17 cellular contexts compared by ENCODE assay signal in genomic region chr2:36697424-36698066, GRCh38. TPM values are rescaled to one million over a fixed set of nuclear protein-coding genes. Genes with fewer than 3 reads are reported as not detected.
DNase-seq lines count a peak whose midpoint lies in the region; ATAC-seq and TF ChIP-seq lines count a peak whose summit lies in the region.
"Had no signal": no experiment of that assay in that cellular context is flagged by ENCODE, and none has a peak within 500 bp of the region (broad histone marks: within the 10 kb centered on the region; RNA-seq: fewer than 3 reads in every experiment).

No MANE protein-coding gene starts in this region.

- no TSS peak for BruUV-seq in IMR-90 (replicated peaks; lab: Mats Ljungman, UMichigan)

- H2BK20ac ChIP-seq in IMR-90 (ENCODE audit: low read depth, low read length) = peak overlapping the region; percentile 29; the same call in 1 of the 2 replicates

- H3K4me2 ChIP-seq in IMR-90 (ENCODE audit: low read depth, low read length) = peak overlapping the region; percentile 91
- H3K4me2 ChIP-seq: SK-N-SH had no signal

- no peak overlapping the region for H2AFZ ChIP-seq in IMR-90 (replicated peaks; ENCODE audit: low read length, poor library complexity)

- dilution Hi-C loops in IMR-90 (cut with HindIII; ENCODE audit: low sequenced_read_pairs, unreplicated experiment) = no loop called here

- H3K9me3 ChIP-seq in IMR-90 (ENCODE audit: control insufficient read depth, insufficient read depth, low read length) = no peaks in the 10 kb centered on the region
- H3K9me3 ChIP-seq: SK-N-SH had no signal

- no peak overlapping the region for H3K4me3 Mint-ChIP-seq in nephron progenitor cell
- H3K4me3 Mint-ChIP-seq in stimulated activated naive CD8-positive, alpha-beta T cell treated with anti-CD3 and anti-CD28 coated beads, Interleukin-15, amount 100 ng/mL, for 72 hours = no peak overlapping the region
- H3K4me3 Mint-ChIP-seq: CD4-positive, CD25-positive, alpha-beta regulatory T cell; neural crest cell had no signal

- in situ Hi-C loops in IMR-90 (cut with MboI; ENCODE audit: low sequenced_read_pairs) = no loop called here

- no peak for TF ChIP-seq RAD21 in IMR-90 (IDR thresholded peaks at IDR 0.05; ENCODE audit: low read length)

- no peaks in the 10 kb centered on the region for H3K27me3 ChIP-seq in IMR-90 (ENCODE audit: control insufficient read depth, insufficient read depth, low read length)

- H3K4me1 Mint-ChIP-seq in nephron progenitor cell = peaks cover 28% of the 10 kb centered on the region
- no peaks in the 10 kb centered on the region for H3K4me1 Mint-ChIP-seq in stimulated activated naive CD8-positive, alpha-beta T cell treated with anti-CD3 and anti-CD28 coated beads, Interleukin-15, amount 100 ng/mL, for 72 hours
- H3K4me1 Mint-ChIP-seq: CD4-positive, CD25-positive, alpha-beta regulatory T cell had no signal

- TF ChIP-seq CTCF in IMR-90 (conservative IDR thresholded peaks at IDR 0.05; ENCODE audit: low read depth, low read length) = no peak
- TF ChIP-seq CTCF in coronary artery (IDR thresholded peaks at IDR 0.05) = no peak
- no peak for TF ChIP-seq CTCF in nephron progenitor cell (IDR thresholded peaks at IDR 0.05)

- DNase-seq in AG20443 (ENCODE audit: low spot score) (peak; percentile 18), IMR-90 (peak; percentile 27), coronary artery (ENCODE audit: low spot score) (no peak), nephron progenitor cell (no peak), NCI-H1092 (lab: John Stamatoyannopoulos, UW) (no peak), caudate nucleus (lab: John Stamatoyannopoulos, UW) (no peak)
- no peak for DNase-seq in stimulated activated naive CD8-positive, alpha-beta T cell treated with anti-CD3 and anti-CD28 coated beads, Interleukin-15, amount 100 ng/mL, for 72 hours
- DNase-seq in central memory CD4-positive, alpha-beta T cell = no peak
- DNase-seq: activated CD4-positive, alpha-beta T cell treated with anti-CD3 and anti-CD28 coated beads for 1 hour; activated T-cell treated with anti-CD3 and anti-CD28 coated beads, Interleukin-2, amount 50 U/mL, for 48 hours; aorta; CD4-positive, CD25-positive, alpha-beta regulatory T cell; GF-D8; MM.1S; NCI-H510A; SK-N-SH had no signal

- H3K9me1 ChIP-seq in IMR-90 (ENCODE audit: insufficient read depth, low read length) = no peaks in the 10 kb centered on the region

- H3K56ac ChIP-seq in IMR-90 (ENCODE audit: extremely low read depth, insufficient read depth, low read length) = no peak overlapping the region; the same call in 1 of the 2 replicates

- no peak overlapping the region for H2BK15ac ChIP-seq in IMR-90 (ENCODE audit: low read depth, low read length)

- peaks cover 5% of the 10 kb centered on the region for H3K4me1 ChIP-seq in IMR-90 (ENCODE audit: control insufficient read depth, insufficient read depth, low read length)

- no peak overlapping the region for H2BK120ac ChIP-seq in IMR-90 (ENCODE audit: low read depth, low read length)

- H4K20me1 ChIP-seq in IMR-90 (ENCODE audit: insufficient read depth, low read length) = no peaks in the 10 kb centered on the region

- no peak overlapping the region; the same call in 1 of the 2 replicates for H3K14ac ChIP-seq in IMR-90 (replicated peaks; ENCODE audit: low read depth, low read length)

- peak overlapping the region; percentile 8 for H3K27ac Mint-ChIP-seq in nephron progenitor cell
- no peak overlapping the region for H3K27ac Mint-ChIP-seq in stimulated activated naive CD8-positive, alpha-beta T cell treated with anti-CD3 and anti-CD28 coated beads, Interleukin-15, amount 100 ng/mL, for 72 hours
- H3K27ac Mint-ChIP-seq: CD4-positive, CD25-positive, alpha-beta regulatory T cell had no signal

- H3K23ac ChIP-seq in IMR-90 (ENCODE audit: low read depth, low read length) = peak overlapping the region; percentile 49

- no peak overlapping the region; the same call in 1 of the 2 replicates for H4K91ac ChIP-seq in IMR-90 (ENCODE audit: insufficient read depth, low read depth, low read length)

- ATAC-seq in IMR-90 (ENCODE audit: low read depth) = peak; percentile 22
- ATAC-seq in stimulated activated naive CD8-positive, alpha-beta T cell treated with anti-CD3 and anti-CD28 coated beads, Interleukin-15, amount 100 ng/mL, for 72 hours = no peak

- H4K5ac ChIP-seq in IMR-90 (ENCODE audit: low read depth, low read length) = peak overlapping the region; percentile 42; the same call in 1 of the 2 replicates

- H4K8ac ChIP-seq in IMR-90 (ENCODE audit: low read depth in 2 of 2, low read length in 2 of 2) = 0 out of 4 replicates have a peak overlapping the region, but pooled peaks of 1 of the 2 experiments have one; percentile 19

- POLR2A ChIA-PET in IMR-90 (lab: Charles Lee; ENCODE audit: unreplicated experiment) = no interaction called here

- no peak overlapping the region for H3K4ac ChIP-seq in IMR-90 (ENCODE audit: low read depth, low read length)

- H3K27ac ChIP-seq in IMR-90 (ENCODE audit: insufficient read depth, low read length) (no peak overlapping the region), coronary artery (peak overlapping the region in 1 of 2 donors; percentile 8), caudate nucleus (ENCODE audit: low read depth, low read length) (no peak overlapping the region)

- H3K18ac ChIP-seq in IMR-90 (ENCODE audit: low read depth, low read length) = peak overlapping the region; percentile 47; the same call in 1 of the 2 replicates

- H3K9me3 Mint-ChIP-seq in nephron progenitor cell = no peaks in the 10 kb centered on the region
- no peaks in the 10 kb centered on the region for H3K9me3 Mint-ChIP-seq in stimulated activated naive CD8-positive, alpha-beta T cell treated with anti-CD3 and anti-CD28 coated beads, Interleukin-15, amount 100 ng/mL, for 72 hours
- H3K9me3 Mint-ChIP-seq: neural crest cell had no signal

- CTCF ChIA-PET in IMR-90 (lab: Yijun Ruan, JAX) = interaction anchor here (0.5 kb wide), 1 partner anchor 74 kb away, joined by 3 read pairs; no protein-coding TSS in a partner anchor

- no peak overlapping the region for H3K9ac ChIP-seq in IMR-90 (ENCODE audit: low read depth, low read length)
- H3K9ac ChIP-seq: SK-N-SH had no signal

- H2BK5ac ChIP-seq in IMR-90 (ENCODE audit: low read depth, low read length, poor library complexity, severe bottlenecking) = no peak overlapping the region

- TF ChIP-seq POLR2A in IMR-90 (IDR thresholded peaks at IDR 0.05; ENCODE audit: low read depth, low read length) = no peak

- no peaks in the 10 kb centered on the region for H3K36me3 ChIP-seq in IMR-90 (ENCODE audit: control insufficient read depth, insufficient read depth, low read length)

- WGBS in IMR-90 (ENCODE audit: extremely low coverage in 2 of 2, insufficient read length in 1 of 2), 2 experiments = no CpG with 5 or more reads among the region's 8 CpGs

- H3K4me3 ChIP-seq in IMR-90 (ENCODE audit: insufficient read depth, low read depth, low read length) = peak overlapping the region; percentile 40; the same call in 1 of the 2 replicates
- peak overlapping the region; percentile 52 for H3K4me3 ChIP-seq in coronary artery

- H2AK9ac ChIP-seq in IMR-90 (replicated peaks; ENCODE audit: low read depth, low read length, poor library complexity) = no peak overlapping the region

- intact Hi-C loops in IMR-90 (cut with micrococcal nuclease) = no loop called here

- no peaks in the 10 kb centered on the region for H3K79me1 ChIP-seq in IMR-90 (ENCODE audit: low read depth in 1 of 2, low read length in 2 of 2)

- no peak overlapping the region for H2AK5ac ChIP-seq in IMR-90 (ENCODE audit: low read depth, low read length)

- H3K36me3 Mint-ChIP-seq in nephron progenitor cell (ENCODE audit: low read depth) = no peaks in the 10 kb centered on the region
- H3K36me3 Mint-ChIP-seq: CD4-positive, CD25-positive, alpha-beta regulatory T cell had no signal

- H3K27me3 Mint-ChIP-seq in nephron progenitor cell (ENCODE audit: low read depth, poor library complexity) = peaks cover 4% of the 10 kb centered on the region
- H3K27me3 Mint-ChIP-seq in stimulated activated naive CD8-positive, alpha-beta T cell treated with anti-CD3 and anti-CD28 coated beads, Interleukin-15, amount 100 ng/mL, for 72 hours = no peaks in the 10 kb centered on the region

TF ChIP-seq in IMR-90, 13 proteins besides CTCF, POLR2A, EP300 and RAD21:
- TF ChIP-seq RCOR1 (IDR thresholded peaks at IDR 0.05; ENCODE audit: insufficient replicate concordance, low read length) = no peak
- peak; percentile 59 for TF ChIP-seq CEBPB (IDR thresholded peaks at IDR 0.05; ENCODE audit: low read depth, low read length)
- no peak for TF ChIP-seq CHD1 (IDR thresholded peaks at IDR 0.05; ENCODE audit: low read depth, low read length)
- no peak for TF ChIP-seq RFX5 (IDR thresholded peaks at IDR 0.05; ENCODE audit: low read depth, low read length)
- no peak for TF ChIP-seq MXI1 (IDR thresholded peaks at IDR 0.05; ENCODE audit: borderline replicate concordance, low read depth, low read length)
- TF ChIP-seq USF2 (IDR thresholded peaks at IDR 0.05; ENCODE audit: low read depth, low read length) = no peak
- TF ChIP-seq SMC3 (IDR thresholded peaks at IDR 0.05; ENCODE audit: low read depth, low read length) = no peak
- TF ChIP-seq MAFK (IDR thresholded peaks at IDR 0.05; ENCODE audit: low read depth, low read length) = no peak
TF ChIP-seq in IMR-90: peak in this region for 1.

RNA-seq across cellular contexts. Expression of gene VIT, which starts 1.0 kb away (rescaled TPM):
- under 0.01 TPM in 1 of 2 replicates, not detected in the other for total RNA-seq in IMR-90 (2012; rRNA removed)
- 0.07 TPM in 1 of 2 replicates, not detected in the other for polyA plus RNA-seq in IMR-90 (2012; rRNA removed)
- not detected in 2 replicates for polyA plus RNA-seq in IMR-90 (2012; cell fraction: cytosol; rRNA removed)
- polyA plus RNA-seq in IMR-90 (2012; cell fraction: nucleus; rRNA removed; ENCODE audit: low replicate concordance) = 0.05 and 0.07 TPM in 2 replicates
- total RNA-seq: CD4-positive, CD25-positive, alpha-beta regulatory T cell; neural crest cell had no signal
- polyA plus RNA-seq: aorta; CD4-positive, CD25-positive, alpha-beta regulatory T cell; SK-N-SH had no signal

Comparison
In these comparisons a context has a peak if more than half of its experiments do, and no peak if none do; other contexts are left out.
1. DNase-seq: peak in AG20443 (single experiment) and IMR-90 (single experiment); none in coronary artery (single experiment), nephron progenitor cell (single experiment), NCI-H1092 (single experiment), stimulated activated naive CD8-positive, alpha-beta T cell treated with anti-CD3 and anti-CD28 coated beads, Interleukin-15, amount 100 ng/mL, for 72 hours (0 of 2), central memory CD4-positive, alpha-beta T cell (single experiment) and caudate nucleus (0 of 61).